In the genomic region with DNA sequence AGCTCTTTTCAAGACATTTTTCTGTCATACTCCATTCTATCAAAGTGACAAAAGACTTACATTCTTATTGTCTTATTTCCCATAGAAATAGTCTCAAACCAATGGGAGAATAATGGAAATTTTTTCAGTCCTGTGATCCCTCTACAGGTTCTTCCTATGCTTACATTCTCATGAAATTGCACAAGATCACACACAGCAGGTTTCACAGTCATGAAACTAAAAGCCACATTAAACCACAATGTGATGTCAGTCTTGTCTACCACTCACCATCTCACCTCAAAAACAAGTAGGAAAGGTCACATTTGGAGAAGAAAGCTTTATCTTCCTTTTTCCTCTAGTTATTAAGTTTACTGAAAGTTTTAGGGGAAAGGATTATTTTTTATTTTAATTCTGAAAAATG, we compare ENCODE assay signal across 26 cellular contexts.
"Had no signal": no experiment of that assay in that cellular context is flagged by ENCODE, and none has a peak within 500 bp of the region (broad histone marks: within the 10 kb centered on the region; RNA-seq: fewer than 3 reads in every experiment).

No MANE protein-coding gene starts in this region.

- H3K36me3 Mint-ChIP-seq: activated CD8-positive, alpha-beta memory T cell treated with anti-CD3 and anti-CD28 coated beads, Interleukin-2, amount 10 ng/mL, durations not matched to agents 7 days and 5 days; mesothelial cell of epicardium; natural killer cell treated with Interleukin-12 subunit alpha and Interleukin-12 subunit beta and Interleukin-15 and Interleukin-18, amount 100 ng/mL, for 72 hours; T-cell; WTC11 had no signal

- DNase-seq: activated CD4-positive, alpha-beta T cell treated with anti-CD3 and anti-CD28 coated beads for 36 hours; activated CD4-positive, alpha-beta T cell treated with anti-CD3 and anti-CD28 coated beads, Interleukin-2, amount 50 U/mL, for 48 hours; activated CD8-positive, alpha-beta memory T cell treated with anti-CD3 and anti-CD28 coated beads, Interleukin-2, amount 10 ng/mL, durations not matched to agents 7 days and 5 days; activated naive CD4-positive, alpha-beta T cell treated with anti-CD3 and anti-CD28 coated beads for 36 hours; aorta; brain microvascular endothelial cell; erythroblast; heart left ventricle; lower lobe of right lung; nucleus accumbens; posterior cingulate gyrus; stimulated activated CD4-positive, alpha-beta T cell treated with anti-CD3 and anti-CD28 coated beads, Interleukin-15, amount 100 ng/mL, for 24 hours; stimulated activated CD4-positive, alpha-beta T cell treated with anti-CD3 and anti-CD28 coated beads, Interleukin-2, amount 100 ng/mL, for 48 hours; stomach; T-cell; upper lobe of left lung had no signal

- ATAC-seq: activated CD4-positive, alpha-beta T cell treated with anti-CD3 and anti-CD28 coated beads for 36 hours; activated CD8-positive, alpha-beta memory T cell treated with anti-CD3 and anti-CD28 coated beads, Interleukin-2, amount 10 ng/mL, durations not matched to agents 7 days and 5 days; gastroesophageal sphincter; heart left ventricle; lower lobe of right lung; SK-N-SH treated with all-trans-retinoic acid at 6 μM for 48 hours; T-cell; WTC11 had no signal

- H3K27me3 ChIP-seq: brain microvascular endothelial cell, stomach, upper lobe of left lung had no signal

- H3K9me3 Mint-ChIP-seq: natural killer cell treated with Interleukin-12 subunit alpha and Interleukin-12 subunit beta and Interleukin-15 and Interleukin-18, amount 100 ng/mL, for 72 hours had no signal

- H3K36me3 ChIP-seq: brain microvascular endothelial cell, gastroesophageal sphincter, heart left ventricle, lower lobe of right lung, stomach, thoracic aorta, upper lobe of left lung had no signal

- H3K27ac ChIP-seq: brain microvascular endothelial cell, coronary artery, gastroesophageal sphincter, heart left ventricle, lower lobe of right lung, skin epidermis, stomach, thoracic aorta, upper lobe of left lung had no signal

- H3K4me3 ChIP-seq: coronary artery, gastroesophageal sphincter, heart left ventricle, lower lobe of right lung, skin epidermis, stomach, thoracic aorta, upper lobe of left lung had no signal

- H3K4me1 ChIP-seq: lower lobe of right lung, stomach, upper lobe of left lung had no signal

- H3K27ac Mint-ChIP-seq: activated CD4-positive, alpha-beta T cell treated with anti-CD3 and anti-CD28 coated beads for 36 hours; activated CD8-positive, alpha-beta memory T cell treated with anti-CD3 and anti-CD28 coated beads, Interleukin-2, amount 10 ng/mL, durations not matched to agents 7 days and 5 days; activated naive CD4-positive, alpha-beta T cell treated with anti-CD3 and anti-CD28 coated beads for 36 hours; mesothelial cell of epicardium; natural killer cell treated with Interleukin-12 subunit alpha and Interleukin-12 subunit beta and Interleukin-15 and Interleukin-18, amount 100 ng/mL, for 72 hours; T-cell; WTC11 had no signal

- FAIRE-seq: endometrium had no signal

- H3K4me1 Mint-ChIP-seq: central memory CD8-positive, alpha-beta T cell; mesothelial cell of epicardium; T-cell; WTC11 had no signal

- H3K4me3 Mint-ChIP-seq: activated CD4-positive, alpha-beta T cell treated with anti-CD3 and anti-CD28 coated beads for 36 hours; activated CD8-positive, alpha-beta memory T cell treated with anti-CD3 and anti-CD28 coated beads, Interleukin-2, amount 10 ng/mL, durations not matched to agents 7 days and 5 days; activated naive CD4-positive, alpha-beta T cell treated with anti-CD3 and anti-CD28 coated beads for 36 hours; central memory CD8-positive, alpha-beta T cell; mesothelial cell of epicardium; natural killer cell treated with Interleukin-12 subunit alpha and Interleukin-12 subunit beta and Interleukin-15 and Interleukin-18, amount 100 ng/mL, for 72 hours; T-cell; WTC11 had no signal

- H3K9me3 ChIP-seq: gastroesophageal sphincter, lower lobe of right lung, stomach, thoracic aorta, upper lobe of left lung had no signal
